ENCODE assay signal across 22 cellular contexts in genomic region chr5:32202394-32202793, GRCh38. TPM values are rescaled to one million over a fixed set of nuclear protein-coding genes. Genes with fewer than 3 reads are reported as not detected.
DNase-seq lines count a peak whose midpoint lies in the region; ATAC-seq and TF ChIP-seq lines count a peak whose summit lies in the region.
"Had no signal": no experiment of that assay in that cellular context is flagged by ENCODE, and none has a peak within 500 bp of the region (broad histone marks: within the 10 kb centered on the region; RNA-seq: fewer than 3 reads in every experiment).

No MANE protein-coding gene starts in this region.

- H3K27me3 Mint-ChIP-seq in T-helper 2 cell treated with Interferon-gamma antibody and Interleukin-4, amounts not matched to agents 5 μg/mL and 100 μg/mL, for 36 hours (ENCODE audit: low read depth): no peaks in the 10 kb centered on the region
- H3K27me3 Mint-ChIP-seq: activated CD4-positive, alpha-beta T cell treated with anti-CD3 and anti-CD28 coated beads, Interleukin-2, amount 10 ng/mL, durations not matched to agents 7 days and 5 days had no signal

- WGBS in gastroesophageal sphincter (ENCODE audit: low coverage in 1 of 2), 2 donors: 69 to 88% methylated on average over 2 of the region's 2 CpGs
- 57 to 83% methylated on average over 2 of the region's 2 CpGs for WGBS in lower leg skin, 2 donors

- intact Hi-C loops in gastrocnemius medialis (cut with DNase I; ENCODE audit: low total_unique reads) (no loop called here), lower leg skin (cut with DNase I; ENCODE audit: low total_unique reads) (no loop called here)

- POLR2A ChIA-PET in BJ (lab: Charles Lee): interaction anchor here (0.7 to 1.1 kb wide), 2 partner anchors 28 to 1041 kb away, joined by 3 to 5 read pairs; partner anchors contain the start of gene GOLPH3

- peak; percentile 29 for DNase-seq in BJ (ENCODE audit: low read depth)
- peak; percentile 44 for DNase-seq in amniotic epithelial cell (ENCODE audit: low read depth)
- DNase-seq in gastrocnemius medialis: no peak
- no peak for DNase-seq in lower leg skin (ENCODE audit: low spot score in 2 of 2)
- DNase-seq in DMS114 treated with DMSO at 0.1 percent for 48 hours (lab: John Stamatoyannopoulos, UW; ENCODE audit: unreplicated experiment): no peak
- no peak for DNase-seq in T-helper 2 cell treated with Interferon-gamma antibody and Interleukin-4, amounts not matched to agents 5 μg/mL and 100 μg/mL, for 36 hours (ENCODE audit: low spot score)
- DNase-seq in Kasumi-1 (lab: John Stamatoyannopoulos, UW): no peak
- DNase-seq: activated CD4-positive, alpha-beta T cell treated with anti-CD3 and anti-CD28 coated beads, Interleukin-2, amount 10 ng/mL, durations not matched to agents 7 days and 5 days; activated gamma-delta T cell; anterior cingulate cortex; C1 segment of cervical spinal cord; foreskin melanocyte; GF-D8; left colon; NCI-H1436 treated with DMSO at 0.1 percent for 48 hours; NCI-H774; SIG-M5; stimulated activated naive B cell treated with anti-CD40 and anti-IgM and Interleukin-4, amounts not matched to agents 10 μg/mL and 1 μg/mL and 100 μg/mL, for 72 hours; transverse colon had no signal

- in situ Hi-C loops in gastrocnemius medialis (cut with MboI; ENCODE audit: low sequenced_read_pairs in 4 of 4): no loop called here

- no peaks in the 10 kb centered on the region for H3K9me3 ChIP-seq in gastroesophageal sphincter
- no peaks in the 10 kb centered on the region for H3K9me3 ChIP-seq in gastrocnemius medialis
- H3K9me3 ChIP-seq: transverse colon had no signal

- peak; percentile 82 for ATAC-seq in gastroesophageal sphincter
- peak; percentile 38 to 51 for ATAC-seq in gastrocnemius medialis
- ATAC-seq: HCT116; left colon; stimulated activated naive B cell treated with anti-CD40 and anti-IgM and Interleukin-4, amounts not matched to agents 10 μg/mL and 1 μg/mL and 100 μg/mL, for 72 hours had no signal

- no peaks in the 10 kb centered on the region for H3K4me1 Mint-ChIP-seq in T-helper 2 cell treated with Interferon-gamma antibody and Interleukin-4, amounts not matched to agents 5 μg/mL and 100 μg/mL, for 36 hours (ENCODE audit: low read depth)
- H3K4me1 Mint-ChIP-seq: activated CD4-positive, alpha-beta T cell treated with anti-CD3 and anti-CD28 coated beads, Interleukin-2, amount 10 ng/mL, durations not matched to agents 7 days and 5 days; neural progenitor cell; stimulated activated naive B cell treated with anti-CD40 and anti-IgM and Interleukin-4, amounts not matched to agents 10 μg/mL and 1 μg/mL and 100 μg/mL, for 72 hours had no signal

- H3K4me3 Mint-ChIP-seq in T-helper 2 cell treated with Interferon-gamma antibody and Interleukin-4, amounts not matched to agents 5 μg/mL and 100 μg/mL, for 36 hours: no peak overlapping the region
- H3K4me3 Mint-ChIP-seq: activated CD4-positive, alpha-beta T cell treated with anti-CD3 and anti-CD28 coated beads, Interleukin-2, amount 10 ng/mL, durations not matched to agents 7 days and 5 days; neural progenitor cell; stimulated activated naive B cell treated with anti-CD40 and anti-IgM and Interleukin-4, amounts not matched to agents 10 μg/mL and 1 μg/mL and 100 μg/mL, for 72 hours had no signal

- CTCF ChIA-PET in BJ (lab: Yijun Ruan, JAX): interaction anchor here (1.1 kb wide), 2 partner anchors 12 to 128 kb away, joined by 3 to 4 read pairs; no protein-coding TSS in a partner anchor

- no peak overlapping the region for H3K27ac Mint-ChIP-seq in T-helper 2 cell treated with Interferon-gamma antibody and Interleukin-4, amounts not matched to agents 5 μg/mL and 100 μg/mL, for 36 hours
- H3K27ac Mint-ChIP-seq: activated CD4-positive, alpha-beta T cell treated with anti-CD3 and anti-CD28 coated beads, Interleukin-2, amount 10 ng/mL, durations not matched to agents 7 days and 5 days; neural progenitor cell; stimulated activated naive B cell treated with anti-CD40 and anti-IgM and Interleukin-4, amounts not matched to agents 10 μg/mL and 1 μg/mL and 100 μg/mL, for 72 hours had no signal

- no peak for TF ChIP-seq CTCF in BJ (IDR thresholded peaks at IDR 0.05; ENCODE audit: insufficient read depth, low read depth, low read length)
- TF ChIP-seq CTCF in gastroesophageal sphincter (IDR thresholded peaks at IDR 0.05): no peak
- TF ChIP-seq CTCF in gastrocnemius medialis (IDR thresholded peaks at IDR 0.05 in 4 of 5, conservative IDR thresholded peaks at IDR 0.05 in 1 of 5): no peak
- no peak for TF ChIP-seq CTCF in lower leg skin (IDR thresholded peaks at IDR 0.05)

- peaks cover 1% of the 10 kb centered on the region; the same call in 1 of the 2 replicates for H3K27me3 ChIP-seq in BJ (ENCODE audit: control insufficient read depth, insufficient read depth, low read length)
- no peaks in the 10 kb centered on the region for H3K27me3 ChIP-seq in gastroesophageal sphincter
- H3K27me3 ChIP-seq in gastrocnemius medialis: no peaks in the 10 kb centered on the region
- H3K27me3 ChIP-seq: neural progenitor cell, transverse colon had no signal

- no peaks in the 10 kb centered on the region for H3K36me3 Mint-ChIP-seq in T-helper 2 cell treated with Interferon-gamma antibody and Interleukin-4, amounts not matched to agents 5 μg/mL and 100 μg/mL, for 36 hours (ENCODE audit: low read depth)
- H3K36me3 Mint-ChIP-seq: neural progenitor cell; stimulated activated naive B cell treated with anti-CD40 and anti-IgM and Interleukin-4, amounts not matched to agents 10 μg/mL and 1 μg/mL and 100 μg/mL, for 72 hours had no signal

- H3K36me3 ChIP-seq in BJ (ENCODE audit: control insufficient read depth, insufficient read depth, low read length) (no peaks in the 10 kb centered on the region), gastroesophageal sphincter (no peaks in the 10 kb centered on the region), gastrocnemius medialis (no peaks in the 10 kb centered on the region)
- H3K36me3 ChIP-seq: neural progenitor cell, transverse colon had no signal

- H3K4me3 ChIP-seq in BJ (ENCODE audit: low read depth, low read length) (no peak overlapping the region), gastroesophageal sphincter (no peak overlapping the region), gastrocnemius medialis (no peak overlapping the region), lower leg skin (ENCODE audit: low read depth, poor library complexity, severe bottlenecking) (no peak overlapping the region)
- H3K4me3 ChIP-seq: neural progenitor cell, transverse colon had no signal

- no peaks in the 10 kb centered on the region for H3K9me3 Mint-ChIP-seq in T-helper 2 cell treated with Interferon-gamma antibody and Interleukin-4, amounts not matched to agents 5 μg/mL and 100 μg/mL, for 36 hours
- H3K9me3 Mint-ChIP-seq: activated CD4-positive, alpha-beta T cell treated with anti-CD3 and anti-CD28 coated beads, Interleukin-2, amount 10 ng/mL, durations not matched to agents 7 days and 5 days; stimulated activated naive B cell treated with anti-CD40 and anti-IgM and Interleukin-4, amounts not matched to agents 10 μg/mL and 1 μg/mL and 100 μg/mL, for 72 hours had no signal

- H3K4me1 ChIP-seq in gastroesophageal sphincter (peaks cover 3 to 59% (median 9%) of the 10 kb centered on the region in 3 donors), gastrocnemius medialis (peaks cover 0 to under 1% of the 10 kb centered on the region in 2 donors)
- H3K4me1 ChIP-seq: neural progenitor cell had no signal

- no peak for TF ChIP-seq EP300 in gastroesophageal sphincter (IDR thresholded peaks at IDR 0.05)

- H3K27ac ChIP-seq in gastroesophageal sphincter (peak overlapping the region in 3 of 4 donors; percentile 51 to 74 (median 66)), gastrocnemius medialis (no peak overlapping the region)
- H3K27ac ChIP-seq: neural progenitor cell, transverse colon had no signal

- TF ChIP-seq POLR2A in gastroesophageal sphincter (IDR thresholded peaks at IDR 0.05) (no peak), gastrocnemius medialis (IDR thresholded peaks at IDR 0.05) (no peak), lower leg skin (IDR thresholded peaks at IDR 0.05) (no peak)

RNA-seq across cellular contexts. Expression of gene GOLPH3, which starts 28.3 kb away (rescaled TPM):
- polyA plus RNA-seq in BJ (2011; rRNA removed): 53.9 and 79.0 TPM in 2 replicates
- 53.6 and 62.7 TPM in 2 replicates for polyA minus RNA-seq in BJ (2011; rRNA and poly(A)+ RNA removed)
- 100 to 1,000 TPM; 144 to 277 (median 203) TPM for total RNA-seq in gastroesophageal sphincter
- total RNA-seq in gastrocnemius medialis: 10 to 100 TPM; 34.9 to 77.8 (median 46.1) TPM
- total RNA-seq in lower leg skin: 100 to 1,000 TPM in 1 of 4 donors, 10 to 100 TPM in 3; 57.9 to 121 (median 66.2) TPM

Comparison
In these comparisons a context has a peak if more than half of its experiments do, and no peak if none do; other contexts are left out.
1. DNase-seq: peak in BJ (single experiment) and amniotic epithelial cell (single experiment); none in gastrocnemius medialis (0 of 2), lower leg skin (0 of 2), DMS114 treated with DMSO at 0.1 percent for 48 hours (single experiment), T-helper 2 cell treated with Interferon-gamma antibody and Interleukin-4, amounts not matched to agents 5 μg/mL and 100 μg/mL, for 36 hours (single experiment) and Kasumi-1 (0 of 2).
2. H3K27ac ChIP-seq: peak in gastroesophageal sphincter (3 of 4); none in gastrocnemius medialis (0 of 4).